22 cellular contexts compared by ENCODE assay signal in genomic region chr10:130816116-130816901, GRCh38.
"Had no signal": no experiment of that assay in that cellular context is flagged by ENCODE, and none has a peak within 500 bp of the region (broad histone marks: within the 10 kb centered on the region; RNA-seq: fewer than 3 reads in every experiment).

No MANE protein-coding gene starts in this region.

- H3K27ac Mint-ChIP-seq: activated CD4-positive, alpha-beta T cell treated with anti-CD3 and anti-CD28 coated beads, Interleukin-2, amount 10 ng/mL, durations not matched to agents 24 days and 14 days; activated naive CD4-positive, alpha-beta T cell treated with anti-CD3 and anti-CD28 coated beads, Interleukin-2, amount 50 U/mL, for 24 hours; activated T-cell treated with anti-CD3 and anti-CD28 coated beads, Interleukin-2, amount 50 U/mL, for 72 hours; T-helper 1 cell treated with Interleukin-12 subunit alpha and Interleukin-12 subunit beta and Interleukin-4 antibody, amounts not matched to agents 30 μg/mL and 1 μg/mL, for 36 hours; WTC11 had no signal

- H3K27me3 ChIP-seq: Peyer's patch had no signal

- H3K9me3 Mint-ChIP-seq: activated naive CD4-positive, alpha-beta T cell treated with anti-CD3 and anti-CD28 coated beads, Interleukin-2, amount 50 U/mL, for 24 hours had no signal

- H3K36me3 Mint-ChIP-seq: activated naive CD4-positive, alpha-beta T cell treated with anti-CD3 and anti-CD28 coated beads, Interleukin-2, amount 50 U/mL, for 24 hours had no signal

- DNase-seq: activated CD4-positive, alpha-beta T cell treated with anti-CD3 and anti-CD28 coated beads for 1 hour; activated CD4-positive, alpha-beta T cell treated with anti-CD3 and anti-CD28 coated beads, Interleukin-2, amount 10 ng/mL, durations not matched to agents 24 days and 14 days; activated CD4-positive, alpha-beta T cell treated with anti-CD3 and anti-CD28 coated beads, Interleukin-2, amount 50 U/mL, for 48 hours; activated naive CD4-positive, alpha-beta T cell; activated T-cell treated with anti-CD3 and anti-CD28 coated beads for 4 hours; activated T-cell treated with anti-CD3 and anti-CD28 coated beads, Interleukin-2, amount 50 U/mL, for 72 hours; Karpas-422; MM.1S; NCI-H1105; NCI-H1436; NCI-H1694 treated with DMSO at 0.1 percent for 48 hours; NCI-H2029 treated with DMSO at 0.1 percent for 48 hours; NCI-H345; NCI-H510A; NCI-H526 treated with DMSO at 0.1 percent for 48 hours; Peyer's patch; SHP77 treated with DMSO at 0.1 percent for 48 hours had no signal

- H3K4me1 Mint-ChIP-seq: activated CD4-positive, alpha-beta T cell treated with anti-CD3 and anti-CD28 coated beads, Interleukin-2, amount 10 ng/mL, durations not matched to agents 24 days and 14 days; activated naive CD4-positive, alpha-beta T cell treated with anti-CD3 and anti-CD28 coated beads, Interleukin-2, amount 50 U/mL, for 24 hours had no signal

- H3K4me1 ChIP-seq: breast epithelium, Peyer's patch had no signal

- H3K36me3 ChIP-seq: breast epithelium, Peyer's patch had no signal

- H3K4me3 ChIP-seq: breast epithelium, K562, Peyer's patch had no signal

- H3K9me3 ChIP-seq: breast epithelium had no signal

- H3K27ac ChIP-seq: breast epithelium, Peyer's patch had no signal

- H3K4me3 Mint-ChIP-seq: activated CD4-positive, alpha-beta T cell treated with anti-CD3 and anti-CD28 coated beads, Interleukin-2, amount 10 ng/mL, durations not matched to agents 24 days and 14 days; activated naive CD4-positive, alpha-beta T cell treated with anti-CD3 and anti-CD28 coated beads, Interleukin-2, amount 50 U/mL, for 24 hours; activated T-cell treated with anti-CD3 and anti-CD28 coated beads, Interleukin-2, amount 50 U/mL, for 72 hours; T-helper 1 cell treated with Interleukin-12 subunit alpha and Interleukin-12 subunit beta and Interleukin-4 antibody, amounts not matched to agents 30 μg/mL and 1 μg/mL, for 36 hours; WTC11 had no signal

- H3K27me3 Mint-ChIP-seq: activated CD4-positive, alpha-beta T cell treated with anti-CD3 and anti-CD28 coated beads, Interleukin-2, amount 10 ng/mL, durations not matched to agents 24 days and 14 days had no signal
